ENCODE assay signal across 1 cellular context in the genomic region with DNA sequence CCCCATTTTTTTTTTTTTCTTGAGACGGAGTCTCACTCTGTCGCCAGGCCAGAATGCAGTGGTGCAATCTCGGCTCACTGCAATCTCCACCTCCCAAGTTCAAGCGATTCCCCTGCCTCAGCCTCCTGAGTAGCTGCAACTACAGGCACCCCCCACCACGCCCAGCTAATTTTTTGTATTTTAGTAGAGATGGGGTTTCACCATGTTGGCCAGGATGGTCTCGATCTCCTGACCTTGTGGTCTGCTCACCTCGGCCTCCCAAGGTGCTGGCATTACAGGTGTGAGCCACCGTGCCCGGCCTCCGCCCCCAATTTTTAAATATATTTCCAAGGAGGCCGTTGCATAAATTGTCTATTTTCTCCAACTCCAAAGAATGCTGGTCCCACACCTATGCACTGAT.
TF ChIP-seq lines count a peak whose summit lies in the region.

No MANE protein-coding gene starts in this region.

TF ChIP-seq in HEK293, 187 proteins besides CTCF, POLR2A, EP300 and RAD21:
- 0 out of 2 replicates have a peak, but pooled peaks have one; percentile 2 for TF ChIP-seq ZNF121 (tag by site-specific recombination; IDR thresholded peaks at IDR 0.05)
TF ChIP-seq in HEK293: peak in this region for 1; not testable (repeated sequence) for 186.
